ENCODE assay signal across 9 cellular contexts in the genomic region with DNA sequence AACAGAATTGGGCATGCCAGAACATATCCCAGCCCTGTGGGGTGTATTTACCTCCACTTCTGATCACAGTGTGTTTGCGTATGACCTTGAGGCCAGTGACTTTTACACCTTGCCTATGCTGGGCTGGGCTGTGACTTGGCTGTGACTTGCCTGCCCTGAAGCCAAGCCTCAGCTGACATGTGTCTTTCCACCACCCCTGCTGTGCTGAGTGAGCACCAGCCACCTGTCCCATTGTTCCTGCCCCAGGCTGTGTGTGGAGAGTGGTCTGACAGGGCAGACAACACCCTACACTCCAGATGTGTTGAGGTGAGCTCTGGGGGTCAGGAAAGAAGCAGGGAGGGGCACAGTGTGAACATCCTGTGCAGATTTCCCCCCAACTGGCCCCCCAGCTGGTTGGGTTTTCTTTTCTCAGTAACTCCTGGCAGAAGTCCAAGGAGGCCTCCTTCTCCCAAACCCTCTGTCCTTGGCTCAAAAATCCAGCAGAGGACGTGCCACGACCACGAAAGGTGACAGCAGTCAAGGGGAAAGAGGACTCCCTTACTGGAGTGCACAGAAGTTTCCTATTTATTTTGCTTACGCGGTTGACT. TPM values are rescaled to one million over a fixed set of nuclear protein-coding genes. Genes with fewer than 3 reads are reported as not detected.
DNase-seq lines count a peak whose midpoint lies in the region; ATAC-seq and TF ChIP-seq lines count a peak whose summit lies in the region.
"Had no signal": no experiment of that assay in that cellular context is flagged by ENCODE, and none has a peak within 500 bp of the region (broad histone marks: within the 10 kb centered on the region; RNA-seq: fewer than 3 reads in every experiment).

No MANE protein-coding gene starts in this region.

- H3K79me2 ChIP-seq in DOHH2 (ENCODE audit: control insufficient read depth, low read length), result no peaks in the 10 kb centered on the region

- no peaks in the 10 kb centered on the region for H3K36me3 Mint-ChIP-seq in activated CD4-positive, alpha-beta memory T cell treated with anti-CD3 and anti-CD28 coated beads for 36 hours

- CTCF ChIA-PET in activated CD4-positive, alpha-beta memory T cell treated with anti-CD3 and anti-CD28 coated beads for 36 hours (lab: Charles Lee), result no interaction called here

- peaks cover 32% of the 10 kb centered on the region for H3K27me3 Mint-ChIP-seq in activated CD4-positive, alpha-beta memory T cell treated with anti-CD3 and anti-CD28 coated beads for 36 hours

- no peaks in the 10 kb centered on the region for H3F3A ChIP-seq in DOHH2 (ENCODE audit: control insufficient read depth, insufficient read depth)

- intact Hi-C loops in left lung (cut with DNase I) (no loop called here), vagina (cut with DNase I) (no loop called here)
- intact Hi-C loops in activated CD4-positive, alpha-beta memory T cell treated with anti-CD3 and anti-CD28 coated beads for 36 hours (cut with micrococcal nuclease), result no loop called here

- H3K9me3 Mint-ChIP-seq in activated CD4-positive, alpha-beta memory T cell treated with anti-CD3 and anti-CD28 coated beads for 36 hours, result no peaks in the 10 kb centered on the region

- POLR2A ChIA-PET in activated CD4-positive, alpha-beta memory T cell treated with anti-CD3 and anti-CD28 coated beads for 36 hours (lab: Charles Lee), result no interaction called here

- no peaks in the 10 kb centered on the region for H3K9me2 ChIP-seq in DOHH2 (replicated peaks; ENCODE audit: control insufficient read depth, low read length)

- TF ChIP-seq CTCF in DOHH2 (IDR thresholded peaks at IDR 0.05; ENCODE audit: low read depth, low read length, poor library complexity, severe bottlenecking), result peak; percentile 26
- TF ChIP-seq CTCF in NB4 (IDR thresholded peaks at IDR 0.05; ENCODE audit: low read depth, low read length), result peak; percentile 26
- no peak for TF ChIP-seq CTCF in left lung (IDR thresholded peaks at IDR 0.05)
- TF ChIP-seq CTCF in vagina (IDR thresholded peaks at IDR 0.05), result no peak

- no peaks in the 10 kb centered on the region for H3K4me1 Mint-ChIP-seq in activated CD4-positive, alpha-beta memory T cell treated with anti-CD3 and anti-CD28 coated beads for 36 hours (ENCODE audit: low read depth)

- H3K9me3 ChIP-seq in DOHH2 (ENCODE audit: control insufficient read depth, insufficient read depth, low read length) (no peaks in the 10 kb centered on the region), adipocyte (ENCODE audit: control insufficient read depth, low read length) (no peaks in the 10 kb centered on the region), left lung (no peaks in the 10 kb centered on the region), vagina (no peaks in the 10 kb centered on the region)
- H3K9me3 ChIP-seq: thoracic aorta had no signal

- H3K27me3 ChIP-seq in DOHH2 (ENCODE audit: control insufficient read depth, low read length) (peaks cover 22% of the 10 kb centered on the region), adipocyte (replicated peaks; ENCODE audit: control insufficient read depth, insufficient read depth, low read length) (no peaks in the 10 kb centered on the region), left lung (peaks cover 0 to 8% of the 10 kb centered on the region in 2 donors), vagina (no peaks in the 10 kb centered on the region)

- no peaks in the 10 kb centered on the region for H4K20me1 ChIP-seq in DOHH2 (ENCODE audit: control insufficient read depth, insufficient read depth, low read depth, low read length)

- H3K4me2 ChIP-seq in DOHH2 (ENCODE audit: low read length), result peak overlapping the region; percentile 31; the same call in 1 of the 2 replicates

- peak; percentile 55 for DNase-seq in NB4 (ENCODE audit: low read depth)
- peak; percentile 56 for DNase-seq in adipocyte (ENCODE audit: low read depth)
- no peak for DNase-seq in left lung
- no peak for DNase-seq in activated CD4-positive, alpha-beta memory T cell treated with anti-CD3 and anti-CD28 coated beads for 36 hours
- DNase-seq in vagina (ENCODE audit: extremely low spot score in 2 of 2), result no peak
- DNase-seq in activated naive CD4-positive, alpha-beta T cell (lab: John Stamatoyannopoulos, UW), result no peak

- H3K36me3 ChIP-seq in DOHH2 (ENCODE audit: control insufficient read depth, low read length), result no peaks in the 10 kb centered on the region
- H3K36me3 ChIP-seq in adipocyte (ENCODE audit: control insufficient read depth, insufficient read depth, low read length, severe bottlenecking), result no peaks in the 10 kb centered on the region
- no peaks in the 10 kb centered on the region for H3K36me3 ChIP-seq in left lung
- no peaks in the 10 kb centered on the region for H3K36me3 ChIP-seq in vagina
- H3K36me3 ChIP-seq: thoracic aorta had no signal

- no peak overlapping the region for H3K9ac ChIP-seq in adipocyte (ENCODE audit: low read length)

- H3K27ac ChIP-seq in DOHH2 (ENCODE audit: low read depth, low read length) (no peak overlapping the region), left lung (no peak overlapping the region), vagina (no peak overlapping the region)
- H3K27ac ChIP-seq: thoracic aorta had no signal

- TF ChIP-seq POLR2A in NB4 (IDR thresholded peaks at IDR 0.05; ENCODE audit: extremely low read depth, insufficient read length) (no peak), vagina (IDR thresholded peaks at IDR 0.05) (no peak)

- no peak overlapping the region for H3K4me3 Mint-ChIP-seq in activated CD4-positive, alpha-beta memory T cell treated with anti-CD3 and anti-CD28 coated beads for 36 hours

- ATAC-seq in left lung (peak; percentile 9), GM18873 (IDR thresholded peaks at IDR 0.05; ENCODE audit: low FRiP score, unreplicated experiment) (no peak)

- no peak overlapping the region for H3K27ac Mint-ChIP-seq in activated CD4-positive, alpha-beta memory T cell treated with anti-CD3 and anti-CD28 coated beads for 36 hours

- H3K4me3 ChIP-seq in DOHH2 (ENCODE audit: low read length), result no peak overlapping the region
- H3K4me3 ChIP-seq in NB4 (ENCODE audit: low read depth, low read length), result no peak overlapping the region
- H3K4me3 ChIP-seq in adipocyte (ENCODE audit: low read length), result no peak overlapping the region
- no peak overlapping the region for H3K4me3 ChIP-seq in left lung
- no peak overlapping the region for H3K4me3 ChIP-seq in vagina
- H3K4me3 ChIP-seq: thoracic aorta had no signal

- H3K4me1 ChIP-seq in DOHH2 (ENCODE audit: control insufficient read depth, low read length) (peaks cover 9% of the 10 kb centered on the region), adipocyte (ENCODE audit: control insufficient read depth, insufficient read depth, low read length) (peaks cover 3% of the 10 kb centered on the region), left lung (peaks cover 4 to 6% of the 10 kb centered on the region in 2 donors), vagina (no peaks in the 10 kb centered on the region)

RNA-seq across cellular contexts. Expression of a gene that starts 5.1 kb away (rescaled TPM):
- total RNA-seq in left lung (10 to 100 TPM; 40.4 to 43.8 TPM), vagina (22.1 TPM)
- total RNA-seq in activated CD4-positive, alpha-beta memory T cell treated with anti-CD3 and anti-CD28 coated beads for 36 hours, result under 1 TPM; 0.12 to 0.17 TPM

Comparison
In these comparisons a context has a peak if more than half of its experiments do, and no peak if none do; other contexts are left out.
1. CTCF ChIP-seq: peak in DOHH2 (single experiment) and NB4 (single experiment); none in left lung (0 of 2) and vagina (0 of 3).
2. DNase-seq: peak in NB4 (single experiment) and adipocyte (single experiment); none in left lung (0 of 2), activated CD4-positive, alpha-beta memory T cell treated with anti-CD3 and anti-CD28 coated beads for 36 hours (single experiment), vagina (0 of 2) and activated naive CD4-positive, alpha-beta T cell (0 of 4).
3. RNA of a gene that starts 5.1 kb away (total RNA-seq): 40.4 to 43.8 TPM in left lung and 22.1 TPM in vagina (single experiment); 0.12 to 0.17 TPM in activated CD4-positive, alpha-beta memory T cell treated with anti-CD3 and anti-CD28 coated beads for 36 hours; every median in the first group is over 10 times any median in the second.